In the genomic region with DNA sequence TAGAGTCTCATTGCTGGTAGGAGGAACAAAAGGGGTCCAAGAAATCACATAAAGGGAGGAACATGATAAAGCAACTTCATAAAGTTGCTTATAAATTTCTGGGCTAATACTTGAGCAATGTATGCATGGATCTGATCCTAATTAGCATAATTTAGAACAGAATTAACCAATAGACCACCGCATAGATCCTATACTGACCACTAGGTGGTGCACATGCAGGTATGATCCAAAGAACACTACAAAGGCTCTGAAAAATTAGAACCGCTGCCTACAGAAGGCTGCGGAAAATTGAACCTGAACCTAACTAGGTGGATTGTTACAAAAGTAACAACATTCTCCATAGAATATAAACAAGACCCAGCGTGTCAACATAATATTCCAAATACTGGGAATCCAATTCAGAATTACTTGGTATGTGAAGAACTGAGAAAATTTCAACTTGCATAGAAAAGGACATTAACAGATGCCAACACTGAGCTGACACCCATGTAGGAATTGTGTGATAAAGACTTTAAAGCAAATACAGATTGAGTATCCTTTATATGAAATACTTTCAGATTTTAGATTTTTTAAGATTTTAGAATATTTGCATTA, we compare ENCODE assay signal across 8 cellular contexts. TPM values are rescaled to one million over a fixed set of nuclear protein-coding genes. Genes with fewer than 3 reads are reported as not detected.
DNase-seq lines count a peak whose midpoint lies in the region; ATAC-seq and TF ChIP-seq lines count a peak whose summit lies in the region.

No MANE protein-coding gene starts in this region.

- H4K20me1 ChIP-seq in Loucy (ENCODE audit: insufficient read depth, low read length, poor library complexity, severe bottlenecking) = no peaks in the 10 kb centered on the region

- peaks cover 6% of the 10 kb centered on the region for H3K36me3 Mint-ChIP-seq in CD4-positive, CD25-positive, alpha-beta regulatory T cell
- peaks cover 13% of the 10 kb centered on the region for H3K36me3 Mint-ChIP-seq in activated CD4-positive, alpha-beta memory T cell treated with anti-CD3 and anti-CD28 coated beads for 36 hours

- H3K27me3 ChIP-seq in CD4-positive, CD25-positive, alpha-beta regulatory T cell (ENCODE audit: control insufficient read depth, insufficient read depth, low read length) = no peaks in the 10 kb centered on the region
- H3K27me3 ChIP-seq in Loucy (ENCODE audit: insufficient read depth, low read length, poor library complexity, severe bottlenecking) (no peaks in the 10 kb centered on the region), right atrium auricular region (no peaks in the 10 kb centered on the region), thyroid gland (no peaks in the 10 kb centered on the region)

- TF ChIP-seq CTCF in GM12872 (IDR thresholded peaks at IDR 0.05; ENCODE audit: insufficient read depth, low read depth, low read length) = peak; percentile 53; the same call in 2 of the 3 replicates
- TF ChIP-seq CTCF in Loucy (conservative IDR thresholded peaks at IDR 0.05; ENCODE audit: low read length) = peak; percentile 73
- peak; percentile 31 to 73 for TF ChIP-seq CTCF in right atrium auricular region (IDR thresholded peaks at IDR 0.05)
- peak; percentile 14 to 49 (median 38) for TF ChIP-seq CTCF in thyroid gland (IDR thresholded peaks at IDR 0.05)

- DNase-seq in CD4-positive, CD25-positive, alpha-beta regulatory T cell = peak in 2 of 3 donors; percentile 51 to 61
- peak; percentile 17 for DNase-seq in activated CD4-positive, alpha-beta memory T cell treated with anti-CD3 and anti-CD28 coated beads for 36 hours
- DNase-seq in right atrium auricular region (ENCODE audit: low spot score) (no peak), thyroid gland (peak in 1 of 2 donors; percentile 9), substantia nigra (lab: John Stamatoyannopoulos, UW) (no peak), GDM1 (lab: John Stamatoyannopoulos, UW) (no peak)

- no peaks in the 10 kb centered on the region for H3F3A ChIP-seq in Loucy (ENCODE audit: low read depth)

- H3K79me2 ChIP-seq in Loucy (ENCODE audit: insufficient read depth, low read length) = no peaks in the 10 kb centered on the region

- H3K27ac Mint-ChIP-seq in CD4-positive, CD25-positive, alpha-beta regulatory T cell = no peak overlapping the region
- no peak overlapping the region for H3K27ac Mint-ChIP-seq in activated CD4-positive, alpha-beta memory T cell treated with anti-CD3 and anti-CD28 coated beads for 36 hours

- H3K4me3 ChIP-seq in CD4-positive, CD25-positive, alpha-beta regulatory T cell (ENCODE audit: low read depth, low read length) = no peak overlapping the region
- H3K4me3 ChIP-seq in Loucy (ENCODE audit: low read length, poor library complexity, severe bottlenecking) (no peak overlapping the region), right atrium auricular region (no peak overlapping the region), thyroid gland (replicated peaks in 1 of 3) (no peak overlapping the region)

- no peak overlapping the region for H3K27ac ChIP-seq in CD4-positive, CD25-positive, alpha-beta regulatory T cell (ENCODE audit: insufficient read depth, low read length, poor library complexity, severe bottlenecking)
- no peak overlapping the region for H3K27ac ChIP-seq in right atrium auricular region
- H3K27ac ChIP-seq in thyroid gland = no peak overlapping the region
- no peak overlapping the region for H3K27ac ChIP-seq in substantia nigra (ENCODE audit: low read depth, low read length, poor library complexity, severe bottlenecking)

- 48 to 61% methylated on average over 4 of the region's 4 CpGs for WGBS in thyroid gland, 2 donors

- H3K27me3 Mint-ChIP-seq in CD4-positive, CD25-positive, alpha-beta regulatory T cell = no peaks in the 10 kb centered on the region
- H3K27me3 Mint-ChIP-seq in activated CD4-positive, alpha-beta memory T cell treated with anti-CD3 and anti-CD28 coated beads for 36 hours = no peaks in the 10 kb centered on the region

- H3K4me3 Mint-ChIP-seq in CD4-positive, CD25-positive, alpha-beta regulatory T cell = no peak overlapping the region
- H3K4me3 Mint-ChIP-seq in activated CD4-positive, alpha-beta memory T cell treated with anti-CD3 and anti-CD28 coated beads for 36 hours = no peak overlapping the region

- peaks cover 0 to 2% (median 0%) of the 10 kb centered on the region in 7 donors for H3K9me3 Mint-ChIP-seq in CD4-positive, CD25-positive, alpha-beta regulatory T cell
- H3K9me3 Mint-ChIP-seq in activated CD4-positive, alpha-beta memory T cell treated with anti-CD3 and anti-CD28 coated beads for 36 hours = no peaks in the 10 kb centered on the region

- H3K36me3 ChIP-seq in CD4-positive, CD25-positive, alpha-beta regulatory T cell (ENCODE audit: control insufficient read depth, insufficient read depth, low read length) = peaks cover 7% of the 10 kb centered on the region
- H3K36me3 ChIP-seq in Loucy (ENCODE audit: insufficient read depth, low read length) (no peaks in the 10 kb centered on the region; the same call in 1 of the 2 replicates), right atrium auricular region (no peaks in the 10 kb centered on the region), thyroid gland (no peaks in the 10 kb centered on the region)

- no peak for TF ChIP-seq POLR2A in thyroid gland (IDR thresholded peaks at IDR 0.05)

- no peaks in the 10 kb centered on the region for H3K9me3 ChIP-seq in CD4-positive, CD25-positive, alpha-beta regulatory T cell (ENCODE audit: control insufficient read depth in 2 of 2, low read length in 2 of 2)
- H3K9me3 ChIP-seq in Loucy (ENCODE audit: insufficient read depth, low read depth, low read length) (no peaks in the 10 kb centered on the region), right atrium auricular region (no peaks in the 10 kb centered on the region), thyroid gland (no peaks in the 10 kb centered on the region)

- CTCF ChIA-PET in activated CD4-positive, alpha-beta memory T cell treated with anti-CD3 and anti-CD28 coated beads for 36 hours (lab: Charles Lee) = interaction anchor here (0.6 to 2.9 kb wide), 15 partner anchors 8 to 305 kb away, joined by 3 to 9 read pairs (median 4); partner anchors contain the start of gene VBP1

- H2AFZ ChIP-seq in Loucy (ENCODE audit: low read length) = no peak overlapping the region

- intact Hi-C loops in activated CD4-positive, alpha-beta memory T cell treated with anti-CD3 and anti-CD28 coated beads for 36 hours (cut with micrococcal nuclease) = loop anchor here (10.0 kb wide), 3 partner anchors 50 to 730 kb away; partner anchors contain the start of gene VBP1
- intact Hi-C loops in thyroid gland (cut with DNase I) = no loop called here

- POLR2A ChIA-PET in activated CD4-positive, alpha-beta memory T cell treated with anti-CD3 and anti-CD28 coated beads for 36 hours (lab: Charles Lee) = no interaction called here

- peak; percentile 60 to 65 for ATAC-seq in CD4-positive, CD25-positive, alpha-beta regulatory T cell (ENCODE audit: low read depth in 2 of 2)

- H3K4me1 Mint-ChIP-seq in CD4-positive, CD25-positive, alpha-beta regulatory T cell = peaks cover 0 to 8% (median 3%) of the 10 kb centered on the region in 4 donors
- H3K4me1 Mint-ChIP-seq in activated CD4-positive, alpha-beta memory T cell treated with anti-CD3 and anti-CD28 coated beads for 36 hours (ENCODE audit: low read depth) = peaks cover 6% of the 10 kb centered on the region

- no peak overlapping the region for H3K9ac ChIP-seq in Loucy (ENCODE audit: low read depth, low read length, poor library complexity, severe bottlenecking)

- no peaks in the 10 kb centered on the region for H3K4me1 ChIP-seq in CD4-positive, CD25-positive, alpha-beta regulatory T cell (ENCODE audit: control insufficient read depth, insufficient read depth, low read length, poor library complexity, severe bottlenecking)
- H3K4me1 ChIP-seq in Loucy (ENCODE audit: insufficient read depth, low read length, poor library complexity, severe bottlenecking) (no peaks in the 10 kb centered on the region), right atrium auricular region (no peaks in the 10 kb centered on the region), thyroid gland (no peaks in the 10 kb centered on the region)

- no peaks in the 10 kb centered on the region for H3K9me2 ChIP-seq in Loucy (replicated peaks; ENCODE audit: low read depth, low read length)

- no peak overlapping the region for H3K4me2 ChIP-seq in Loucy (ENCODE audit: low read depth, low read length, poor library complexity, severe bottlenecking)

RNA-seq across cellular contexts. Expression of gene BRCC3, which starts 23.3 kb away (rescaled TPM):
- total RNA-seq in CD4-positive, CD25-positive, alpha-beta regulatory T cell = 13.7 TPM
- polyA plus RNA-seq in CD4-positive, CD25-positive, alpha-beta regulatory T cell = 10 to 100 TPM; 22.3 to 26.8 (median 25.0) TPM
- total RNA-seq in activated CD4-positive, alpha-beta memory T cell treated with anti-CD3 and anti-CD28 coated beads for 36 hours = 10 to 100 TPM; 24.4 to 26.7 TPM
- total RNA-seq in right atrium auricular region = 1 to 10 TPM; 7.6 to 8.3 TPM
- 10 to 100 TPM in 3 of 4 donors, 1 to 10 TPM in 1; 9.7 to 21.9 (median 18.0) TPM for total RNA-seq in thyroid gland

RNA-seq across cellular contexts. Expression of gene CMC4, which starts 23.6 kb away (rescaled TPM):
- 3.7 TPM for total RNA-seq in CD4-positive, CD25-positive, alpha-beta regulatory T cell
- 10 to 100 TPM; 17.8 to 22.9 (median 20.5) TPM for polyA plus RNA-seq in CD4-positive, CD25-positive, alpha-beta regulatory T cell
- total RNA-seq in activated CD4-positive, alpha-beta memory T cell treated with anti-CD3 and anti-CD28 coated beads for 36 hours = 1 to 10 TPM; 4.9 to 7.2 TPM
- total RNA-seq in right atrium auricular region (10 to 100 TPM; 39.9 to 58.3 TPM), thyroid gland (10 to 100 TPM; 10.5 to 29.5 (median 21.8) TPM)

RNA-seq across cellular contexts. Expression of gene MTCP1, which starts 23.6 kb away (rescaled TPM):
- 16.1 TPM for total RNA-seq in CD4-positive, CD25-positive, alpha-beta regulatory T cell
- 10 to 100 TPM; 23.5 to 30.6 (median 25.7) TPM for polyA plus RNA-seq in CD4-positive, CD25-positive, alpha-beta regulatory T cell
- total RNA-seq in activated CD4-positive, alpha-beta memory T cell treated with anti-CD3 and anti-CD28 coated beads for 36 hours = 10 to 100 TPM; 16.2 to 19.2 TPM
- total RNA-seq in right atrium auricular region (under 1 TPM; 0.43 to 0.85 TPM), thyroid gland (1 to 10 TPM in 1 of 4 donors, under 1 TPM in 3; 0.78 to 4.3 (median 0.92) TPM)

Comparison
In these comparisons a context has a peak if more than half of its experiments do, and no peak if none do; other contexts are left out.
1. DNase-seq: peak in CD4-positive, CD25-positive, alpha-beta regulatory T cell (2 of 3) and activated CD4-positive, alpha-beta memory T cell treated with anti-CD3 and anti-CD28 coated beads for 36 hours (single experiment); none in right atrium auricular region (single experiment), substantia nigra (0 of 49) and GDM1 (single experiment).
2. Peak in every context shown above with its lines, with median percentiles within 50 percentile points of each other: CTCF ChIP-seq.